In the genomic region with DNA sequence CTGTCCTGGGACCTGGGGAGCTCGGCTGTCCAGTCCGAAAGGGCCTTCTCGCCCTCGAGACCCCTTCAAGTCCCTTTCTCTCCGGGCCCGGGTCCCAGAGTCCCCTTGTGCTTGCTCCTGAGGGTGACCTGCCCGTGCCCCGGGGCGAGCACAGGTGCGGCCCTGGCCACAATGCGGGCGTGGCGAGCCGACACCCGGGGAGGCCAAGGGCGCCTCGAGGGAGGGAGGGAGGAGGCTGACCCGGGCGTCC, we compare ENCODE assay signal across 1 cellular context.
A peak's percentile ranks its signal among the peaks of the same experiment; 100 is the strongest.
TF ChIP-seq lines count a peak whose summit lies in the region.

No MANE protein-coding gene starts in this region.

TF ChIP-seq in K562, 482 proteins besides CTCF, POLR2A, EP300 and RAD21 (continued from another document):
- TF ChIP-seq, protein P1, sequence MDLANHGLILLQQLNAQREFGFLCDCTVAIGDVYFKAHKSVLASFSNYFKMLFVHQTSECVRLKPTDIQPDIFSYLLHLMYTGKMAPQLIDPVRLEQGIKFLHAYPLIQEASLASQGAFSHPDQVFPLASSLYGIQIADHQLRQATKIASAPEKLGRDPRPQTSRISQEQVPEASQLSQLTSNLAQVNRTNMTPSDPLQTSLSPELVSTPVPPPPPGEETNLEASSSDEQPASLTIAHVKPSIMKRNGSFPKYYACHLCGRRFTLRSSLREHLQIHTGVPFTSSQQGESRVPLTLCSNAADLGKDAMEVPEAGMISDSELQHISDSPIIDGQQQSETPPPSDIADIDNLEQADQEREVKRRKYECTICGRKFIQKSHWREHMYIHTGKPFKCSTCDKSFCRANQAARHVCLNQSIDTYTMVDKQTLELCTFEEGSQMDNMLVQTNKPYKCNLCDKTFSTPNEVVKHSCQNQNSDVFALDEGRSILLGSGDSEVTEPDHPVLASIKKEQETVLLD (IDR thresholded peaks at IDR 0.05), result no peak
- 0 out of 2 replicates have a peak, but pooled peaks have one; percentile 9 for TF ChIP-seq BRD4 (IDR thresholded peaks at IDR 0.05)
- 0 out of 2 replicates have a peak, but pooled peaks have one; percentile 7 for TF ChIP-seq ESRRA (IDR thresholded peaks at IDR 0.05; ENCODE audit: borderline replicate concordance, low read depth)
- TF ChIP-seq RNF2 (IDR thresholded peaks at IDR 0.05), result no peak
- TF ChIP-seq PHB2 (IDR thresholded peaks at IDR 0.05; ENCODE audit: low read depth), result no peak
- TF ChIP-seq SRF (CRISPR knock-in tag; IDR thresholded peaks at IDR 0.05), result peak in 1 of 2 experiments; percentile 24; a peak in 1 of 4 replicates
- peak in 1 of 2 experiments; percentile 41 for TF ChIP-seq E2F6 (IDR thresholded peaks at IDR 0.05; ENCODE audit: borderline replicate concordance in 1 of 2, extremely low read depth in 1 of 2, insufficient read depth in 1 of 2, insufficient read length in 1 of 2, low read depth in 1 of 2, low read length in 1 of 2, poor library complexity in 1 of 2, severe bottlenecking in 1 of 2)
